Comparison of ENCODE assay signal across 27 cellular contexts in the genomic region with DNA sequence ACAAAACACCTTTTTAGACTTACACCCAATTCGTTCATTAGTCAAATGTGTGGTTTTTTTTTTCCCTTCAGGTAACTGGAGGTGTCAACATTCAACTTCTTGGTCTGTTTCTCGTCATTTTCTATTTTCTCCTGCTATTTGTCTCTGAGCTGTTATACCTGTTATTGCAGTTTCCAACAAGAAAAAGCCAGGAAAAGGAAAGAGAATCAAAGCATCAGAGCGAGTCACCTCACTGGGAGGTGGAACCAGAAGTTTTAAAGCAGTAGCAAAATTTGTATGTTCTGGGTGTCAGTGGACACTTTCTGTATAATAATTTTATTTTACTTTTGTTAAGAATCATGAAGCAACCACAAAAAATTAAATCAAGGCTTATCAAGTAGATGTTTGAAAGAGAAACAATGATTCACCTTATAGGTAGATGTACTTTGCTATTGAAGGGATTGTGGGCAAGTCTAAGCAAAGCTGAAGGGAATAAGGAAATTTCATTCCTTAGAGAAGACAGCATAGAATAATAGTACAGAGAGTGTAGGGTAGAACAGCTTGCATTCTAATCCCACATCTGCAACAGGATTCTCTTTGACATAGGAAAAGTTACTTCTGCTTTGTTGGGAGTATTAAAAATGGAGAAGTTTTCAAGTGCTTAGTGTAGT.
"Had no signal": no experiment of that assay in that cellular context is flagged by ENCODE, and none has a peak within 500 bp of the region (broad histone marks: within the 10 kb centered on the region; RNA-seq: fewer than 3 reads in every experiment).

No MANE protein-coding gene starts in this region.

- H3K9me3 ChIP-seq: SJSA1, SK-N-SH had no signal

- H3K27me3 Mint-ChIP-seq: activated CD4-positive, alpha-beta T cell treated with anti-CD3 and anti-CD28 coated beads, Interleukin-2, amount 10 ng/mL, durations not matched to agents 24 days and 14 days; activated CD8-positive, alpha-beta T cell treated with anti-CD3 and anti-CD28 coated beads for 36 hours; activated naive CD4-positive, alpha-beta T cell treated with anti-CD3 and anti-CD28 coated beads, Interleukin-2, amount 50 U/mL, for 24 hours; brain; central memory CD8-positive, alpha-beta T cell had no signal

- H3K36me3 Mint-ChIP-seq: activated naive CD4-positive, alpha-beta T cell treated with anti-CD3 and anti-CD28 coated beads, Interleukin-2, amount 50 U/mL, for 24 hours; brain had no signal

- H3K4me1 Mint-ChIP-seq: activated CD4-positive, alpha-beta T cell treated with anti-CD3 and anti-CD28 coated beads, Interleukin-2, amount 10 ng/mL, durations not matched to agents 24 days and 14 days; activated naive CD4-positive, alpha-beta T cell treated with anti-CD3 and anti-CD28 coated beads, Interleukin-2, amount 50 U/mL, for 24 hours; brain; central memory CD8-positive, alpha-beta T cell had no signal

- H3K4me3 Mint-ChIP-seq: activated CD4-positive, alpha-beta T cell treated with anti-CD3 and anti-CD28 coated beads, Interleukin-2, amount 10 ng/mL, durations not matched to agents 24 days and 14 days; activated CD8-positive, alpha-beta T cell treated with anti-CD3 and anti-CD28 coated beads for 36 hours; activated naive CD4-positive, alpha-beta T cell treated with anti-CD3 and anti-CD28 coated beads, Interleukin-2, amount 50 U/mL, for 24 hours; brain; central memory CD8-positive, alpha-beta T cell; T-helper 1 cell treated with Interleukin-12 subunit alpha and Interleukin-12 subunit beta and Interleukin-4 antibody, amounts not matched to agents 30 μg/mL and 1 μg/mL, for 36 hours; T-helper 2 cell treated with Interferon-gamma antibody and Interleukin-4, amounts not matched to agents 5 μg/mL and 100 μg/mL, for 36 hours had no signal

- H3K27ac ChIP-seq: cardiac muscle cell, SJSA1 had no signal

- H3K27me3 ChIP-seq: cardiac muscle cell, SJSA1 had no signal

- H3K4me2 ChIP-seq: SK-N-SH had no signal

- H3K9me2 ChIP-seq: SK-N-SH had no signal

- ATAC-seq: activated CD8-positive, alpha-beta T cell treated with anti-CD3 and anti-CD28 coated beads for 36 hours; K562 had no signal

- H3K36me3 ChIP-seq: cardiac muscle cell, SJSA1 had no signal

- H3K9ac ChIP-seq: SK-N-SH had no signal

- H3K4me3 ChIP-seq: cardiac muscle cell, K562, SJSA1 had no signal

- H3K27ac Mint-ChIP-seq: activated CD4-positive, alpha-beta T cell treated with anti-CD3 and anti-CD28 coated beads, Interleukin-2, amount 10 ng/mL, durations not matched to agents 24 days and 14 days; activated CD8-positive, alpha-beta T cell treated with anti-CD3 and anti-CD28 coated beads for 36 hours; activated naive CD4-positive, alpha-beta T cell treated with anti-CD3 and anti-CD28 coated beads, Interleukin-2, amount 50 U/mL, for 24 hours; activated T-helper 2 cell treated with anti-CD3 and anti-CD28 coated beads, Interferon-gamma antibody, Interleukin-2, Interleukin-4, amounts not matched to agents 10 μg/mL and 5 μg/mL and 100 μg/mL, durations not matched to agents 14 hours and 24 hours and 36 hours; brain; T-helper 1 cell treated with Interleukin-12 subunit alpha and Interleukin-12 subunit beta and Interleukin-4 antibody, amounts not matched to agents 30 μg/mL and 1 μg/mL, for 36 hours; T-helper 2 cell treated with Interferon-gamma antibody and Interleukin-4, amounts not matched to agents 5 μg/mL and 100 μg/mL, for 36 hours had no signal

- H3K4me1 ChIP-seq: SJSA1 had no signal

- DNase-seq: activated CD4-positive, alpha-beta T cell treated with anti-CD3 and anti-CD28 coated beads, Interleukin-2, amount 10 ng/mL, durations not matched to agents 24 days and 14 days; activated CD4-positive, alpha-beta T cell treated with anti-CD3 and anti-CD28 coated beads, Interleukin-2, amount 50 U/mL, for 4 hours; activated CD8-positive, alpha-beta T cell treated with anti-CD3 and anti-CD28 coated beads for 36 hours; activated gamma-delta T cell; activated naive CD4-positive, alpha-beta T cell treated with Interleukin-2 at 50 U/mL for 16 hours; activated T-cell treated with anti-CD3 and anti-CD28 coated beads, Interleukin-2, amount 50 U/mL, for 1 hour; anterior cingulate cortex; NCI-H1048; NCI-H1105 treated with DMSO at 0.1 percent for 48 hours; NCI-H1436; NCI-H1694; NCI-H1930; NCI-H345; NCI-H524 treated with DMSO at 0.1 percent for 48 hours; NCI-H748 treated with DMSO at 0.1 percent for 48 hours; NK-92 treated with Interleukin-12 subunit alpha and Interleukin-12 subunit beta, amount 100 ng/mL, for 24 hours; SHP77 treated with DMSO at 0.1 percent for 48 hours; SK-N-SH had no signal
